Comparison of ENCODE assay signal across 8 cellular contexts in the genomic region with DNA sequence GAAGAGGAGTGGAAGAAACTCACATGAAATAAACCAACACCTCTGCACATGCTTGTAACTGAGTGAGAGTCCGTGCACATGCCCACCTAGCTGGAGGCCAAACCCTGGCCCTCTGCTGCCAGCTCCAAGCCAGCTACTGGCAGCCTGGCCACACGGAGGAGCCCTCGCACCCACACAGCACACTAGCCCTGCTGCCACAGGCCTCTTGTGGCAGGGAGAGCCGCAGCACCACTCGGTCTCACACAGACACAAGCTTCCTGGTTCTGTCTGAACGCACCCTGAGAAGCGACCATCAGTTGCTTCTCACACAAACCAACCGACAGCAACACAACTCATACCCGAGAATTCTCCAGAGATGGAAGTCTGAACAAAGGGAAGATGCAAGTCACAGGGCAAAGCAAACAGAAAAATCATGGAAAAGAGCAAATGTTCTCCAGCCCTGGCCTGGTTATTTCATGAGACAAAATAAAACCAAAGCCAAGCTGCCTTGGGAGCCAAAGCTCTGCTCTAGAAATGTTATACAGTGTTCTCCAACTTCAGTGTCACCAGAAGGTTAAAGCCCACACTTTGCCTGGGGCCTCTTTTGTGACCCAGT.
DNase-seq lines count a peak whose midpoint lies in the region; ATAC-seq, FAIRE-seq and TF ChIP-seq lines count a peak whose summit lies in the region.

No MANE protein-coding gene starts in this region.

- intact Hi-C loops in A673 (cut with micrococcal nuclease; ENCODE audit: unreplicated experiment): no loop called here

- TF ChIP-seq CTCF in A673 (conservative IDR thresholded peaks at IDR 0.05; ENCODE audit: low read depth, low read length): peak; percentile 60
- TF ChIP-seq CTCF in epithelial cell of esophagus (IDR thresholded peaks at IDR 0.05; ENCODE audit: insufficient read depth, low read depth, low read length, missing control alignments): peak; percentile 49
- peak; percentile 54 for TF ChIP-seq CTCF in neural crest cell (conservative IDR thresholded peaks at IDR 0.05)

- POLR2A ChIA-PET in A673 (lab: Charles Lee; ENCODE audit: low non-redundant PET): no interaction called here
- POLR2A ChIA-PET in activated CD4-positive, alpha-beta memory T cell treated with anti-CD3 and anti-CD28 coated beads, Interleukin-2, amount 10 ng/mL, durations not matched to agents 7 days and 5 days (lab: Charles Lee): interaction anchor here (0.8 to 2.1 kb wide), 8 partner anchors 10 to 416 kb away, joined by 3 to 7 read pairs (median 4); partner anchors contain the start of gene TIMM21

- no peak overlapping the region for H3K4me3 ChIP-seq in A673 (ENCODE audit: low read depth, low read length, poor library complexity, severe bottlenecking)
- H3K4me3 ChIP-seq in epithelial cell of esophagus (ENCODE audit: low read length): no peak overlapping the region

- H3K4me1 Mint-ChIP-seq in activated CD4-positive, alpha-beta memory T cell treated with anti-CD3 and anti-CD28 coated beads, Interleukin-2, amount 10 ng/mL, durations not matched to agents 7 days and 5 days: peaks cover 14% of the 10 kb centered on the region
- peaks cover 13% of the 10 kb centered on the region for H3K4me1 Mint-ChIP-seq in neural crest cell

- peak; percentile 82 for ATAC-seq in GM18502 (IDR thresholded peaks at IDR 0.05; ENCODE audit: poor library complexity, unreplicated experiment)
- ATAC-seq in HG02943 (IDR thresholded peaks at IDR 0.05; ENCODE audit: low read depth, unreplicated experiment): peak; percentile 91

- H3K9me3 Mint-ChIP-seq in activated CD4-positive, alpha-beta memory T cell treated with anti-CD3 and anti-CD28 coated beads, Interleukin-2, amount 10 ng/mL, durations not matched to agents 7 days and 5 days: no peaks in the 10 kb centered on the region
- no peaks in the 10 kb centered on the region for H3K9me3 Mint-ChIP-seq in neural crest cell

- peak overlapping the region; percentile 62 for H3K4me3 Mint-ChIP-seq in activated CD4-positive, alpha-beta memory T cell treated with anti-CD3 and anti-CD28 coated beads, Interleukin-2, amount 10 ng/mL, durations not matched to agents 7 days and 5 days
- no peak overlapping the region for H3K4me3 Mint-ChIP-seq in neural crest cell

- no peaks in the 10 kb centered on the region for H3K4me1 ChIP-seq in A673 (ENCODE audit: insufficient read depth, low read length, poor library complexity, severe bottlenecking)

- peak; percentile 53 for DNase-seq in A673 (ENCODE audit: low spot score)
- DNase-seq in NCI-H510A (lab: John Stamatoyannopoulos, UW): peak; percentile 74
- peak; percentile 70 for DNase-seq in activated CD4-positive, alpha-beta memory T cell treated with anti-CD3 and anti-CD28 coated beads, Interleukin-2, amount 10 ng/mL, durations not matched to agents 7 days and 5 days
- peak; percentile 66 for DNase-seq in epithelial cell of esophagus (ENCODE audit: low read depth)
- peak; percentile 28 for DNase-seq in neural crest cell (ENCODE audit: low read depth, low spot score)
- DNase-seq in urothelium cell line (ENCODE audit: low spot score): peak; percentile 87

- CTCF ChIA-PET in A673 (lab: Charles Lee): interaction anchor here (0.6 to 1.8 kb wide), 2 partner anchors 260 to 1601 kb away, joined by 5 to 6 read pairs; no protein-coding TSS in a partner anchor
- CTCF ChIA-PET in activated CD4-positive, alpha-beta memory T cell treated with anti-CD3 and anti-CD28 coated beads, Interleukin-2, amount 10 ng/mL, durations not matched to agents 7 days and 5 days (lab: Charles Lee): interaction anchor here (0.8 to 1.9 kb wide), 14 partner anchors 9 to 469 kb away, joined by 3 to 10 read pairs (median 4); no protein-coding TSS in a partner anchor

- no peaks in the 10 kb centered on the region for H3K9me3 ChIP-seq in A673 (ENCODE audit: low read depth, low read length, poor library complexity, severe bottlenecking)

- H3K27me3 Mint-ChIP-seq in activated CD4-positive, alpha-beta memory T cell treated with anti-CD3 and anti-CD28 coated beads, Interleukin-2, amount 10 ng/mL, durations not matched to agents 7 days and 5 days: no peaks in the 10 kb centered on the region
- no peaks in the 10 kb centered on the region for H3K27me3 Mint-ChIP-seq in neural crest cell (ENCODE audit: low read depth)

- H3K27ac Mint-ChIP-seq in activated CD4-positive, alpha-beta memory T cell treated with anti-CD3 and anti-CD28 coated beads, Interleukin-2, amount 10 ng/mL, durations not matched to agents 7 days and 5 days: peak overlapping the region; percentile 66
- H3K27ac Mint-ChIP-seq in neural crest cell (ENCODE audit: unreplicated experiment): peak overlapping the region; percentile 80

- H3K27me3 ChIP-seq in A673 (replicated peaks; ENCODE audit: insufficient read depth, low read depth, low read length, poor library complexity): no peaks in the 10 kb centered on the region

- BruUV-seq in A673 (replicated peaks; lab: Mats Ljungman, UMichigan): no TSS peak

- no peak for FAIRE-seq in urothelium cell line (lab: Jason Lieb, UNC)

- no peaks in the 10 kb centered on the region for H3K36me3 ChIP-seq in A673 (ENCODE audit: insufficient read depth, low read length, poor library complexity, severe bottlenecking)

- no peaks in the 10 kb centered on the region for H3K36me3 Mint-ChIP-seq in activated CD4-positive, alpha-beta memory T cell treated with anti-CD3 and anti-CD28 coated beads, Interleukin-2, amount 10 ng/mL, durations not matched to agents 7 days and 5 days (ENCODE audit: low read depth)
- H3K36me3 Mint-ChIP-seq in neural crest cell (ENCODE audit: low read depth): no peaks in the 10 kb centered on the region

- H3K27ac ChIP-seq in A673 (ENCODE audit: low read depth, low read length, poor library complexity, severe bottlenecking): no peak overlapping the region

Comparison
In these comparisons a context has a peak if more than half of its experiments do, and no peak if none do; other contexts are left out.
1. DNase-seq: peak in every context shown above with its lines; median percentile 87 in urothelium cell line; 74 in NCI-H510A; 70 in activated CD4-positive, alpha-beta memory T cell treated with anti-CD3 and anti-CD28 coated beads, Interleukin-2, amount 10 ng/mL, durations not matched to agents 7 days and 5 days; 66 in epithelial cell of esophagus; 53 in A673; 28 in neural crest cell.